Comparison of ENCODE assay signal across 18 cellular contexts in genomic region chrX:34956915-34957314, GRCh38. TPM values are rescaled to one million over a fixed set of nuclear protein-coding genes. Genes with fewer than 3 reads are reported as not detected.
DNase-seq lines count a peak whose midpoint lies in the region; ATAC-seq and TF ChIP-seq lines count a peak whose summit lies in the region.
"Had no signal": no experiment of that assay in that cellular context is flagged by ENCODE, and none has a peak within 500 bp of the region (broad histone marks: within the 10 kb centered on the region; RNA-seq: fewer than 3 reads in every experiment).

No MANE protein-coding gene starts in this region.

- no peak overlapping the region for H3K27ac ChIP-seq in SK-N-SH (ENCODE audit: low read depth in 2 of 2, low read length in 1 of 2)
- no peak overlapping the region for H3K27ac ChIP-seq in psoas muscle
- H3K27ac ChIP-seq: 22Rv1, spleen had no signal

- no peak for ATAC-seq in SK-N-SH treated with all-trans-retinoic acid at 6 μM for 48 hours
- ATAC-seq in psoas muscle, result no peak
- no peak for ATAC-seq in HG03139 (IDR thresholded peaks at IDR 0.05; ENCODE audit: unreplicated experiment)
- ATAC-seq: activated CD4-positive, CD25-positive, alpha-beta regulatory T cell treated with anti-CD3 and anti-CD28 coated beads, Interleukin-2, amount 50 U/mL, for 24 hours had no signal

- CTCF ChIA-PET in SK-N-SH (lab: Yijun Ruan, JAX), result no interaction called here

- no peaks in the 10 kb centered on the region; the same call in 1 of the 2 replicates for H3K9me2 ChIP-seq in SK-N-SH

- no peaks in the 10 kb centered on the region for H3K36me3 ChIP-seq in SK-N-SH (replicated peaks in 1 of 2; ENCODE audit: control insufficient read depth in 1 of 2, insufficient read depth in 2 of 2, low read length in 1 of 2)
- H3K36me3 ChIP-seq in psoas muscle (ENCODE audit: insufficient read depth in 1 of 2, low read depth in 1 of 2), result no peaks in the 10 kb centered on the region
- H3K36me3 ChIP-seq: spleen had no signal

- no peaks in the 10 kb centered on the region for H3K79me2 ChIP-seq in SK-N-SH (ENCODE audit: insufficient read depth)

- no peak for TF ChIP-seq CTCF in SK-N-SH (IDR thresholded peaks at IDR 0.05)
- no peak for TF ChIP-seq CTCF in foreskin fibroblast (IDR thresholded peaks at IDR 0.05; ENCODE audit: low read depth, low read length)
- no peak for TF ChIP-seq CTCF in psoas muscle (IDR thresholded peaks at IDR 0.05)

- H3K9ac ChIP-seq in SK-N-SH, result no peak overlapping the region

- TF ChIP-seq RAD21 in SK-N-SH (IDR thresholded peaks at IDR 0.05; ENCODE audit: low read length), result no peak

- intact Hi-C loops in psoas muscle (cut with DNase I), result no loop called here

- no peaks in the 10 kb centered on the region for H4K20me1 ChIP-seq in SK-N-SH (ENCODE audit: insufficient read depth)

- H3K9me3 ChIP-seq in SK-N-SH (no peaks in the 10 kb centered on the region), psoas muscle (no peaks in the 10 kb centered on the region)
- H3K9me3 ChIP-seq: spleen had no signal

- no peaks in the 10 kb centered on the region; a peak in 1 of 4 replicates for H3K4me1 ChIP-seq in SK-N-SH (ENCODE audit: control insufficient read depth in 1 of 2, insufficient read depth in 2 of 2, low read depth in 1 of 2, low read length in 1 of 2)
- no peaks in the 10 kb centered on the region for H3K4me1 ChIP-seq in psoas muscle
- H3K4me1 ChIP-seq: spleen had no signal

- no peak overlapping the region for H2AFZ ChIP-seq in SK-N-SH (ENCODE audit: low read depth)

- no peak for DNase-seq in SK-N-SH
- peak; percentile 38 for DNase-seq in astrocyte of the hippocampus (ENCODE audit: low read depth, low spot score)
- peak; percentile 13 to 47 for DNase-seq in foreskin fibroblast
- no peak for DNase-seq in DMS79 treated with DMSO at 0.1 percent for 48 hours (lab: John Stamatoyannopoulos, UW)
- no peak for DNase-seq in mesenteric fat pad (ENCODE audit: low spot score)
- DNase-seq in psoas muscle, result no peak
- DNase-seq: activated T-cell treated with anti-CD3 and anti-CD28 coated beads for 4 hours, hippocampal formation, NCI-H1092, NCI-H345, nucleus accumbens, spleen had no signal

- H3F3A ChIP-seq in SK-N-SH (replicated peaks; ENCODE audit: insufficient read depth), result no peaks in the 10 kb centered on the region

- H3K4me3 ChIP-seq in SK-N-SH (ENCODE audit: low read depth in 2 of 2, low read length in 1 of 2) (no peak overlapping the region), foreskin fibroblast (ENCODE audit: low read depth in 1 of 2, low read length in 2 of 2) (no peak overlapping the region), psoas muscle (no peak overlapping the region)
- H3K4me3 ChIP-seq: spleen had no signal

- no peak for TF ChIP-seq EP300 in SK-N-SH (IDR thresholded peaks at IDR 0.05; ENCODE audit: borderline replicate concordance in 1 of 2, low read depth in 1 of 2, low read length in 1 of 2)

- H3K27me3 ChIP-seq in SK-N-SH (ENCODE audit: insufficient read depth), result no peaks in the 10 kb centered on the region; the same call in 1 of the 2 replicates
- H3K27me3 ChIP-seq in psoas muscle (ENCODE audit: insufficient read depth in 3 of 3, low read length in 2 of 3), result no peaks in the 10 kb centered on the region
- H3K27me3 ChIP-seq: spleen had no signal

- POLR2A ChIA-PET in SK-N-SH (lab: Yijun Ruan, JAX), result no interaction called here

- no peak overlapping the region for H3K4me2 ChIP-seq in SK-N-SH

TF ChIP-seq in SK-N-SH, 30 proteins besides CTCF, POLR2A, EP300 and RAD21:
- TF ChIP-seq FOXJ3 (CRISPR knock-in tag; IDR thresholded peaks at IDR 0.05) (no peak), MAX (IDR thresholded peaks at IDR 0.05; ENCODE audit: low read depth) (no peak), USF2 (IDR thresholded peaks at IDR 0.05; ENCODE audit: borderline replicate concordance, low read depth, low read length) (no peak), EZH2phosphoT487 (IDR thresholded peaks at IDR 0.05; ENCODE audit: borderline replicate concordance, low read depth) (no peak), FOSL2 (IDR thresholded peaks at IDR 0.05; ENCODE audit: borderline replicate concordance, low read depth) (peak; percentile 47; the same call in 1 of the 2 replicates), RCOR1 (IDR thresholded peaks at IDR 0.05; ENCODE audit: low read length) (no peak), ELF1 (IDR thresholded peaks at IDR 0.05) (no peak), JUND (IDR thresholded peaks at IDR 0.05) (peak; percentile 40), POLR2AphosphoS5 (IDR thresholded peaks at IDR 0.05; ENCODE audit: low read depth, low read length) (no peak), MEF2A (IDR thresholded peaks at IDR 0.05; ENCODE audit: borderline replicate concordance, low read depth) (no peak)
TF ChIP-seq in SK-N-SH: peak in this region for 2.

TF ChIP-seq in SK-N-SH treated with all-trans-retinoic acid at 6 μM for 48 hours, 23 proteins besides CTCF, POLR2A, EP300 and RAD21:
- TF ChIP-seq OSR1 (CRISPR knock-in tag; IDR thresholded peaks at IDR 0.05), result no peak

RNA-seq across cellular contexts. Expression of gene FAM47B, which starts 14.3 kb away (rescaled TPM):
- not detected in 2 replicates for polyA plus RNA-seq in SK-N-SH (2012; rRNA removed)
- polyA plus RNA-seq in SK-N-SH (2012; cell fraction: cytosol; rRNA removed), result not detected in 2 replicates
- not detected in 2 replicates for polyA plus RNA-seq in SK-N-SH (2012; cell fraction: nucleus; rRNA removed)
- not detected for total RNA-seq in mesenteric fat pad
- not detected for total RNA-seq in psoas muscle
- not detected for polyA plus RNA-seq in psoas muscle
- total RNA-seq: lung microvascular endothelial cell, spleen, subcutaneous adipose tissue had no signal
- polyA plus RNA-seq: spleen had no signal

Comparison
In these comparisons a context has a peak if more than half of its experiments do, and no peak if none do; other contexts are left out.
1. DNase-seq: peak in astrocyte of the hippocampus (single experiment) and foreskin fibroblast (2 of 2); none in SK-N-SH (single experiment), DMS79 treated with DMSO at 0.1 percent for 48 hours (single experiment), mesenteric fat pad (single experiment) and psoas muscle (0 of 2).